In the genomic region with DNA sequence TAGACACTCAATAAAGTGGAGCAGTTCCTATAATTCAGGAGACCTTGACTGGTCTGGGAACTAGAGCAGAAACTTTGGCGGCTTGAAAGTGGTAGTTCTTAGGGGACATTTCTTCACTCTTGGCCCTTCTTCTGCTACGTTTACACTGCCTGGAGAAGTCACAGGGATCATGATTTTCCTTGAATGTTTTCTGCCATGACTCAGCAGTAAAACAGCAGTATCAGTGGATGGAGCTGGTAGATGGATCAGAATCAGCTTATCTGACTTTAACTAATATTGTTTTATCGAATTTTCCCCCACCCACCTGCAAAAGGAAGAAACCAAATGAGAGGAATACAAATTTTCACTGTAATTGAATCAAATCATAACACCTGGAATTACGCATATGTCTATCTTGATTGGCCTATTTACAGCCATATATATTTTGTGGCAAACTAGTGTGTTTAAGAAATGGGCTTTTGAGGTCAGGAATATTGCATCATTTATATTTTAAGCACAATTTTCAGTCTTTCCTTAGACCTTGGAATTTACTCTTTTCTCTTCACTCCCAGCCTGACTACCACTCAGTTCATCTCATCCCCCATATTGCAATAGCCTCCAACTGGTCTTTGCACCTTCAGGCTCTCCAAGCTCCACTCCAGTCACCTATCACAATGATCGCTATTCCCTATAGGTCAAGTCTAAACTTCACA, we compare ENCODE assay signal across 8 cellular contexts. TPM values are rescaled to one million over a fixed set of nuclear protein-coding genes. Genes with fewer than 3 reads are reported as not detected.
"Had no signal": no experiment of that assay in that cellular context is flagged by ENCODE, and none has a peak within 500 bp of the region (broad histone marks: within the 10 kb centered on the region; RNA-seq: fewer than 3 reads in every experiment).

No MANE protein-coding gene starts in this region.

- H3K4me2 ChIP-seq: GM23338 had no signal

- H3K4me3 ChIP-seq: GM23338, HAP-1 had no signal

- H3K27ac ChIP-seq: HL-60 had no signal

- H3K36me3 ChIP-seq: HAP-1 had no signal

- H3K9me3 Mint-ChIP-seq: HFFc6 had no signal

- H2AFZ ChIP-seq: GM23338 had no signal

- H3K4me1 Mint-ChIP-seq: GM23338 had no signal

- H3K9me3 ChIP-seq: HAP-1 had no signal

- DNase-seq: H7, HFFc6, KG1 had no signal

- ATAC-seq: GM23338, HCT116 had no signal

- H3K27ac Mint-ChIP-seq: GM23338, HFFc6, IgD-negative memory B cell had no signal

- H3K4me3 Mint-ChIP-seq: GM23338, HFFc6, IgD-negative memory B cell had no signal

- H3K4me1 ChIP-seq: HAP-1 had no signal

- H3K36me3 Mint-ChIP-seq: IgD-negative memory B cell had no signal

RNA-seq across cellular contexts. Expression of gene DLX5, which starts 14.9 kb away (rescaled TPM):
- total RNA-seq: GM23338, H7, HFFc6 had no signal
- polyA plus RNA-seq: GM23338, IgD-negative memory B cell had no signal

RNA-seq across cellular contexts. Expression of gene DLX6, which starts 34.2 kb away (rescaled TPM):
- total RNA-seq: GM23338, H7, HFFc6 had no signal
- polyA plus RNA-seq: GM23338, IgD-negative memory B cell had no signal
